In the genomic region with DNA sequence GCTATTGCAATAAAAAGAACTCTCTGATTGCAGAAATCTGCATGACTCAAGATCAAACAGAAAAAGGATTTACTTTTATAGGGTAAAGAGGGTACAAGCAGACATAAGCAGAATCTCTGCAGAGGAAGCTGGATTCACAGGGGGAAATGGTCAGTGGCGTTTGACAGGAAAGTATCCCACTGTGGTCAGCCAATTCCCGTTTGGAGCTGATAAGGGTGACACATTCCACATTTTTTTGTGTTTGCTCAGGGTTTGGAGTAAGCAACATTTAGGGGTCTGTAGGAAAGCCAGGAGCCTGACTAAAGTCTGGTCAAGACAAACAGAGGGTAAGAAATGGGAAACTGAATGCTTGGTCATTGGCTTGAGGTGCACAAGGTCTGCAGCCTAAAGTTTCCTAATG, we compare ENCODE assay signal across 23 cellular contexts. TPM values are rescaled to one million over a fixed set of nuclear protein-coding genes. Genes with fewer than 3 reads are reported as not detected.
A peak's percentile ranks its signal among the peaks of the same experiment; 100 is the strongest.
DNase-seq lines count a peak whose midpoint lies in the region; TF ChIP-seq lines count a peak whose summit lies in the region.
"Had no signal": no experiment of that assay in that cellular context is flagged by ENCODE, and none has a peak within 500 bp of the region (broad histone marks: within the 10 kb centered on the region; RNA-seq: fewer than 3 reads in every experiment).

No MANE protein-coding gene starts in this region.

- H3K4me1 ChIP-seq in vagina, result no peaks in the 10 kb centered on the region
- H3K4me1 ChIP-seq: BE2C had no signal

- no peaks in the 10 kb centered on the region for H3K9me3 Mint-ChIP-seq in mesothelial cell of epicardium
- H3K9me3 Mint-ChIP-seq: CD4-positive, CD25-positive, alpha-beta regulatory T cell had no signal

- peaks cover 19% of the 10 kb centered on the region for H3K4me1 Mint-ChIP-seq in mesothelial cell of epicardium
- H3K4me1 Mint-ChIP-seq: CD4-positive, CD25-positive, alpha-beta regulatory T cell had no signal

- TF ChIP-seq POLR2A in vagina (IDR thresholded peaks at IDR 0.05), result no peak

- H3K27me3 ChIP-seq in vagina, result no peaks in the 10 kb centered on the region
- H3K27me3 ChIP-seq: BE2C had no signal

- no peaks in the 10 kb centered on the region for H3K36me3 ChIP-seq in vagina
- H3K36me3 ChIP-seq: BE2C had no signal

- in situ Hi-C loops in astrocyte of the spinal cord (cut with HindIII; ENCODE audit: low sequenced_read_pairs), result no loop called here

- no peaks in the 10 kb centered on the region for H3K9me3 ChIP-seq in vagina
- H3K9me3 ChIP-seq: BE2C had no signal

- intact Hi-C loops in vagina (cut with DNase I), result no loop called here

- H3K27me3 Mint-ChIP-seq in mesothelial cell of epicardium (ENCODE audit: low read depth), result no peaks in the 10 kb centered on the region

- H3K27ac ChIP-seq in vagina, result no peak overlapping the region

- peak overlapping the region; percentile 62 for H3K27ac Mint-ChIP-seq in mesothelial cell of epicardium
- H3K27ac Mint-ChIP-seq: CD4-positive, CD25-positive, alpha-beta regulatory T cell had no signal

- peak overlapping the region; percentile 11 for H3K4me3 Mint-ChIP-seq in mesothelial cell of epicardium
- H3K4me3 Mint-ChIP-seq: CD4-positive, CD25-positive, alpha-beta regulatory T cell had no signal

- H3K36me3 Mint-ChIP-seq in mesothelial cell of epicardium, result no peaks in the 10 kb centered on the region
- H3K36me3 Mint-ChIP-seq: CD4-positive, CD25-positive, alpha-beta regulatory T cell had no signal

- TF ChIP-seq CTCF in astrocyte of the spinal cord (IDR thresholded peaks at IDR 0.05; ENCODE audit: low read depth, low read length) (no peak), fibroblast of villous mesenchyme (IDR thresholded peaks at IDR 0.05; ENCODE audit: insufficient read depth, low read depth, low read length) (no peak), mesothelial cell of epicardium (IDR thresholded peaks at IDR 0.05; ENCODE audit: unreplicated experiment) (no peak), vagina (IDR thresholded peaks at IDR 0.05) (no peak), GM20000 (IDR thresholded peaks at IDR 0.05; ENCODE audit: extremely low read depth, missing control alignments) (no peak)

- DNase-seq in EL (peak; percentile 19), astrocyte of the spinal cord (ENCODE audit: low read depth, low spot score) (peak; percentile 8), fibroblast of villous mesenchyme (ENCODE audit: low read depth) (peak; percentile 96), mesothelial cell of epicardium (ENCODE audit: low spot score in 2 of 2, unreplicated experiment in 2 of 2) (no peak), cerebellum (ENCODE audit: low spot score) (no peak), vagina (ENCODE audit: extremely low spot score in 2 of 2) (no peak), NCI-H2227 treated with DMSO at 0.1 percent for 48 hours (lab: John Stamatoyannopoulos, UW) (no peak), GM20000 (ENCODE audit: low spot score) (no peak)
- DNase-seq: BE2C; CD4-positive, CD25-positive, alpha-beta regulatory T cell; COR-L47; DMS153; NCI-H1092 treated with DMSO at 0.1 percent for 48 hours; NCI-H2081; NCI-H2171 treated with DMSO at 0.1 percent for 48 hours; NCI-H748 treated with DMSO at 0.1 percent for 48 hours; NK-92 treated with Interleukin-12 subunit alpha and Interleukin-12 subunit beta, amount 100 ng/mL, for 24 hours; Right ventricle myocardium superior had no signal

- no peak overlapping the region for H3K4me3 ChIP-seq in astrocyte of the spinal cord (ENCODE audit: low read depth, low read length)
- H3K4me3 ChIP-seq in fibroblast of villous mesenchyme (ENCODE audit: low read depth, low read length), result no peak overlapping the region
- H3K4me3 ChIP-seq in vagina, result no peak overlapping the region
- H3K4me3 ChIP-seq: K562 had no signal

RNA-seq across cellular contexts. Expression of a gene that starts 23.9 kb away (rescaled TPM):
- total RNA-seq in fibroblast of villous mesenchyme (not detected in 2 replicates), mesothelial cell of epicardium (not detected in 3 replicates), cerebellum (not detected), vagina (not detected)
- total RNA-seq: A172; CD4-positive, CD25-positive, alpha-beta regulatory T cell; Daoy; H4; K562; NCI-H460; Right ventricle myocardium superior had no signal

RNA-seq across cellular contexts. Expression of a gene that starts 25.4 kb away (rescaled TPM):
- total RNA-seq in fibroblast of villous mesenchyme (not detected in 2 replicates), mesothelial cell of epicardium (not detected in 3 replicates), cerebellum (not detected), vagina (not detected)
- total RNA-seq: A172; CD4-positive, CD25-positive, alpha-beta regulatory T cell; Daoy; H4; K562; Right ventricle myocardium superior had no signal

RNA-seq across cellular contexts. Expression of a gene that starts 28.1 kb away (rescaled TPM):
- total RNA-seq in fibroblast of villous mesenchyme, result not detected in 2 replicates
- not detected in 3 replicates for total RNA-seq in mesothelial cell of epicardium
- total RNA-seq in cerebellum, result not detected
- total RNA-seq in vagina, result not detected
- total RNA-seq: A172; CD4-positive, CD25-positive, alpha-beta regulatory T cell; Daoy; H4; K562; NCI-H460; Right ventricle myocardium superior had no signal

RNA-seq across cellular contexts. Expression of a gene that starts 44.0 kb away (rescaled TPM):
- not detected in 2 replicates for total RNA-seq in fibroblast of villous mesenchyme
- not detected in 3 replicates for total RNA-seq in mesothelial cell of epicardium
- not detected for total RNA-seq in cerebellum
- not detected for total RNA-seq in vagina
- total RNA-seq: A172; CD4-positive, CD25-positive, alpha-beta regulatory T cell; Daoy; H4; K562; NCI-H460; Right ventricle myocardium superior had no signal

Comparison
In these comparisons a context has a peak if more than half of its experiments do, and no peak if none do; other contexts are left out.
1. DNase-seq: peak in EL (single experiment), astrocyte of the spinal cord (single experiment) and fibroblast of villous mesenchyme (single experiment); none in mesothelial cell of epicardium (0 of 2), cerebellum (single experiment), vagina (0 of 2), NCI-H2227 treated with DMSO at 0.1 percent for 48 hours (single experiment) and GM20000 (single experiment).